8 cellular contexts compared by ENCODE assay signal in genomic region chr20:15162061-15162740, GRCh38.
A peak's percentile ranks its signal among the peaks of the same experiment; 100 is the strongest.
DNase-seq lines count a peak whose midpoint lies in the region; ATAC-seq, FAIRE-seq and TF ChIP-seq lines count a peak whose summit lies in the region.

No MANE protein-coding gene starts in this region.

- FAIRE-seq in A549 (lab: Jason Lieb, UNC) = peak; percentile 85

- H3K4me3 ChIP-seq in A549 (peak overlapping the region; percentile 14; the same call in 1 of the 3 replicates), coronary artery (peak overlapping the region; percentile 46), dorsolateral prefrontal cortex (no peak overlapping the region)

- ATAC-seq in A549 (no peak), GM19025 (IDR thresholded peaks at IDR 0.05; ENCODE audit: low read depth, unreplicated experiment) (peak; percentile 67), HG03432 (IDR thresholded peaks at IDR 0.05; ENCODE audit: unreplicated experiment) (peak; percentile 79)
- no peak for ATAC-seq in activated CD4-positive, CD25-positive, alpha-beta regulatory T cell treated with anti-CD3 and anti-CD28 coated beads, Interleukin-2, amount 50 U/mL, for 24 hours

- CTCF ChIA-PET in A549 (lab: Yijun Ruan, JAX) = no interaction called here

- H3K27ac ChIP-seq in A549 (peak overlapping the region; percentile 8 to 13; a peak in 1 of 6 replicates), coronary artery (no peak overlapping the region), dorsolateral prefrontal cortex (no peak overlapping the region)

- POLR2A ChIA-PET in A549 (lab: Yijun Ruan, JAX) = no interaction called here

- peak overlapping the region; percentile 66 for H3K4me2 ChIP-seq in A549

- TF ChIP-seq EP300 in A549 (IDR thresholded peaks at IDR 0.05) = no peak

- TF ChIP-seq RAD21 in A549 (conservative IDR thresholded peaks at IDR 0.05 in 1 of 2, IDR thresholded peaks at IDR 0.05 in 1 of 2) = no peak

- 56% methylated on average over 7 of the region's 7 CpGs for WGBS in A549 (ENCODE audit: missing lambda C conversion rate)

- intact Hi-C loops in dorsolateral prefrontal cortex (cut with DNase I) (no loop called here), head of caudate nucleus (cut with DNase I) (no loop called here)

- DNase-seq in A549 (ENCODE audit: low read depth in 1 of 2, low spot score in 1 of 2) (no peak), coronary artery (ENCODE audit: low spot score) (no peak), dorsolateral prefrontal cortex (no peak), dedifferentiated amniotic fluid mesenchymal stem cell (ENCODE audit: extremely low spot score) (no peak), head of caudate nucleus (no peak)

- peaks cover 6% of the 10 kb centered on the region; the same call in 2 of the 3 replicates for H3K9me3 ChIP-seq in A549

- no peak for TF ChIP-seq CTCF in A549 (IDR thresholded peaks at IDR 0.05)
- TF ChIP-seq CTCF in coronary artery (IDR thresholded peaks at IDR 0.05) = no peak
- no peak for TF ChIP-seq CTCF in dorsolateral prefrontal cortex (IDR thresholded peaks at IDR 0.05 in 54 of 56, conservative IDR thresholded peaks at IDR 0.05 in 2 of 56; ENCODE audit: low read depth in 1 of 56, partially characterized antibody in 56 of 56)

- TF ChIP-seq POLR2A in A549 (IDR thresholded peaks at IDR 0.05; ENCODE audit: low read length) = no peak

- H3K27me3 ChIP-seq in dorsolateral prefrontal cortex = no peaks in the 10 kb centered on the region

- H3K4me1 ChIP-seq in A549 = peaks cover 4% of the 10 kb centered on the region; the same call in 1 of the 3 replicates

TF ChIP-seq in A549, 52 proteins besides CTCF, POLR2A, EP300 and RAD21:
- TF ChIP-seq, protein P1, sequence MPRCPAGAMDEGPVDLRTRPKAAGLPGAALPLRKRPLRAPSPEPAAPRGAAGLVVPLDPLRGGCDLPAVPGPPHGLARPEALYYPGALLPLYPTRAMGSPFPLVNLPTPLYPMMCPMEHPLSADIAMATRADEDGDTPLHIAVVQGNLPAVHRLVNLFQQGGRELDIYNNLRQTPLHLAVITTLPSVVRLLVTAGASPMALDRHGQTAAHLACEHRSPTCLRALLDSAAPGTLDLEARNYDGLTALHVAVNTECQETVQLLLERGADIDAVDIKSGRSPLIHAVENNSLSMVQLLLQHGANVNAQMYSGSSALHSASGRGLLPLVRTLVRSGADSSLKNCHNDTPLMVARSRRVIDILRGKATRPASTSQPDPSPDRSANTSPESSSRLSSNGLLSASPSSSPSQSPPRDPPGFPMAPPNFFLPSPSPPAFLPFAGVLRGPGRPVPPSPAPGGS (IDR thresholded peaks at IDR 0.05) = no peak
- no peak for TF ChIP-seq RCOR1 (IDR thresholded peaks at IDR 0.05; ENCODE audit: low read depth, low read length)
TF ChIP-seq in A549: peak in this region for 0.

Comparison
In these comparisons a context has a peak if more than half of its experiments do, and no peak if none do; other contexts are left out.
1. ATAC-seq: peak in GM19025 (single experiment) and HG03432 (single experiment); none in A549 (0 of 2) and activated CD4-positive, CD25-positive, alpha-beta regulatory T cell treated with anti-CD3 and anti-CD28 coated beads, Interleukin-2, amount 50 U/mL, for 24 hours (0 of 2).
2. H3K27ac ChIP-seq: peak in A549 (2 of 2); none in coronary artery (0 of 2) and dorsolateral prefrontal cortex (0 of 59).
3. H3K4me3 ChIP-seq: peak in A549 (single experiment) and coronary artery (single experiment); none in dorsolateral prefrontal cortex (0 of 59).